ENCODE assay signal across 8 cellular contexts in genomic region chr3:89113887-89114840, GRCh38. TPM values are rescaled to one million over a fixed set of nuclear protein-coding genes. Genes with fewer than 3 reads are reported as not detected.
DNase-seq lines count a peak whose midpoint lies in the region; ATAC-seq and TF ChIP-seq lines count a peak whose summit lies in the region.

No MANE protein-coding gene starts in this region.

- 6% methylated on average over 42 of the region's 42 CpGs for WGBS in smooth muscle cell (ENCODE audit: low lambda C conversion rate)

- H3K4me1 ChIP-seq in BLaER1 treated with 17β-estradiol and CSF1 and Interleukin-3, amounts not matched to agents 10 nM and 100 nM = peaks cover 28 to 56% (median 41%) of the 10 kb centered on the region in 10 experiments
- peaks cover 13% of the 10 kb centered on the region for H3K4me1 ChIP-seq in smooth muscle cell (ENCODE audit: low read depth)

- H4K20me1 ChIP-seq in BLaER1 treated with 17β-estradiol and CSF1 and Interleukin-3, amounts not matched to agents 10 nM and 100 nM = peaks cover 0 to 17% (median 6%) of the 10 kb centered on the region in 11 experiments; a peak in 8 of 22 replicates
- H4K20me1 ChIP-seq in smooth muscle cell (ENCODE audit: low read depth) = no peaks in the 10 kb centered on the region

- H3K27ac ChIP-seq in BLaER1 treated with 17β-estradiol and CSF1 and Interleukin-3, amounts not matched to agents 10 nM and 100 nM = peak overlapping the region; percentile 71 to 94 (median 91); a peak in 21 of 22 replicates
- H3K27ac ChIP-seq in RWPE1 (peak overlapping the region; percentile 72), caudate nucleus (ENCODE audit: low read depth, low read length) (peak overlapping the region; percentile 67), smooth muscle cell (ENCODE audit: low read depth) (no peak overlapping the region)

- POLR2A ChIA-PET in RWPE1 (lab: Yijun Ruan, JAX; ENCODE audit: low non-redundant PET) = no interaction called here

- ATAC-seq in GM19043 (IDR thresholded peaks at IDR 0.05; ENCODE audit: low read depth, unreplicated experiment) (peak; percentile 82), HG03175 (IDR thresholded peaks at IDR 0.05; ENCODE audit: unreplicated experiment) (peak; percentile 84)

- peak overlapping the region; percentile 78 to 90 (median 84) for H3K9ac ChIP-seq in BLaER1 treated with 17β-estradiol and CSF1 and Interleukin-3, amounts not matched to agents 10 nM and 100 nM
- H3K9ac ChIP-seq in smooth muscle cell (ENCODE audit: low read depth) = no peak overlapping the region

- H3F3A ChIP-seq in smooth muscle cell (ENCODE audit: low read depth) = no peaks in the 10 kb centered on the region

- peak overlapping the region; percentile 90 for H2AFZ ChIP-seq in smooth muscle cell (ENCODE audit: low read depth)

- no peaks in the 10 kb centered on the region for H3K9me3 ChIP-seq in BLaER1 treated with 17β-estradiol and CSF1 and Interleukin-3, amounts not matched to agents 10 nM and 100 nM (replicated peaks in 1 of 11)
- H3K9me3 ChIP-seq in smooth muscle cell (replicated peaks; ENCODE audit: low read depth) = no peaks in the 10 kb centered on the region

- CTCF ChIA-PET in RWPE1 (lab: Yijun Ruan, JAX) = no interaction called here

- TF ChIP-seq CTCF in RWPE1 (conservative IDR thresholded peaks at IDR 0.05; ENCODE audit: low read depth) = peak; percentile 67
- TF ChIP-seq CTCF in smooth muscle cell (IDR thresholded peaks at IDR 0.05; ENCODE audit: borderline replicate concordance, insufficient read depth, poor library complexity, severe bottlenecking) = peak; percentile 56

- peak overlapping the region; percentile 61 to 81 (median 69) for H3K4me3 ChIP-seq in BLaER1 treated with 17β-estradiol and CSF1 and Interleukin-3, amounts not matched to agents 10 nM and 100 nM
- H3K4me3 ChIP-seq in smooth muscle cell = peak overlapping the region; percentile 68

- H3K4me2 ChIP-seq in BLaER1 treated with 17β-estradiol and CSF1 and Interleukin-3, amounts not matched to agents 10 nM and 100 nM = peak overlapping the region; percentile 86 to 97 (median 93)
- peak overlapping the region; percentile 93 for H3K4me2 ChIP-seq in smooth muscle cell

- H3K79me2 ChIP-seq in smooth muscle cell (ENCODE audit: low read depth) = no peaks in the 10 kb centered on the region

- H3K36me3 ChIP-seq in BLaER1 treated with 17β-estradiol and CSF1 and Interleukin-3, amounts not matched to agents 10 nM and 100 nM = peaks cover 0 to under 1% (median 0%) of the 10 kb centered on the region in 11 experiments; a peak in 3 of 22 replicates
- no peaks in the 10 kb centered on the region for H3K36me3 ChIP-seq in smooth muscle cell (ENCODE audit: low read depth)

- DNase-seq in RWPE1 (ENCODE audit: low spot score) (peak; percentile 13), caudate nucleus (lab: John Stamatoyannopoulos, UW) (peak in 58 of 61 donors; percentile 3 to 88 (median 69)), iris pigment epithelial cell (ENCODE audit: low read depth) (peak; percentile 64), smooth muscle cell (lab: John Stamatoyannopoulos, UW; ENCODE audit: unreplicated experiment) (peak; percentile 28), NCI-H2029 (lab: John Stamatoyannopoulos, UW) (no peak)

- no peaks in the 10 kb centered on the region for H3K27me3 ChIP-seq in BLaER1 treated with 17β-estradiol and CSF1 and Interleukin-3, amounts not matched to agents 10 nM and 100 nM
- H3K27me3 ChIP-seq in smooth muscle cell (ENCODE audit: low read depth) = peaks cover 45% of the 10 kb centered on the region

RNA-seq across cellular contexts. Expression of gene EPHA3, which starts 6.7 kb away (rescaled TPM):
- total RNA-seq in smooth muscle cell = 1.7 and 3.0 TPM in 2 replicates
- polyA plus RNA-seq in smooth muscle cell = 0.33 and 0.62 TPM in 2 replicates
